23 cellular contexts compared by ENCODE assay signal in genomic region chr7:129821476-129821875, GRCh38.
A peak's percentile ranks its signal among the peaks of the same experiment; 100 is the strongest.
DNase-seq lines count a peak whose midpoint lies in the region; ATAC-seq, FAIRE-seq and TF ChIP-seq lines count a peak whose summit lies in the region.
"Had no signal": no experiment of that assay in that cellular context is flagged by ENCODE, and none has a peak within 500 bp of the region (broad histone marks: within the 10 kb centered on the region; RNA-seq: fewer than 3 reads in every experiment).

No MANE protein-coding gene starts in this region.

- no peaks in the 10 kb centered on the region for H3K9me1 ChIP-seq in K562 (ENCODE audit: control insufficient read depth, insufficient read depth, low read length)

- H3K27me3 ChIP-seq in K562 (ENCODE audit: control insufficient read depth in 2 of 2, insufficient read depth in 2 of 2, low read length in 2 of 2) (0 out of 5 replicates have a peak, but pooled peaks cover 0 to 5% of the 10 kb centered on the region in 2 experiments), psoas muscle (ENCODE audit: insufficient read depth in 3 of 3, low read length in 2 of 3) (no peaks in the 10 kb centered on the region)
- no peaks in the 10 kb centered on the region for H3K27me3 ChIP-seq in effector memory CD4-positive, alpha-beta T cell (replicated peaks; ENCODE audit: control insufficient read depth, insufficient read depth, low read length, poor library complexity, severe bottlenecking)

- FAIRE-seq in K562 (lab: Jason Lieb, UNC) = no peak
- FAIRE-seq: A204.1, D721Med, G401.6, GM12878, GM19239, H54 had no signal

- no peak for TF ChIP-seq EP300 in K562 (IDR thresholded peaks at IDR 0.05; ENCODE audit: low read length)

- 10% methylated on average over 2 of the region's 2 CpGs for WGBS in K562 (ENCODE audit: insufficient coverage, low coverage, missing lambda C conversion rate)
- 56 to 73% (median 61%) methylated on average over 2 of the region's 2 CpGs for WGBS in psoas muscle, 3 donors

- no peaks in the 10 kb centered on the region for H3K79me2 ChIP-seq in K562 (ENCODE audit: control insufficient read depth, insufficient read depth, low read length)

- in situ Hi-C loops in K562 (cut with MboI) = loop anchor here (10.0 kb wide), 1 partner anchor 477 kb away; no protein-coding TSS in a partner anchor

- H3K9me3 ChIP-seq in K562 (replicated peaks; ENCODE audit: control insufficient read depth, insufficient read depth, low read depth, low read length) = peaks cover 5% of the 10 kb centered on the region
- no peaks in the 10 kb centered on the region for H3K9me3 ChIP-seq in effector memory CD4-positive, alpha-beta T cell (ENCODE audit: control insufficient read depth, low read length)
- H3K9me3 ChIP-seq in psoas muscle = no peaks in the 10 kb centered on the region
- H3K9me3 ChIP-seq: HAP-1 had no signal

- CTCF ChIA-PET in K562 (lab: Yijun Ruan, JAX; ENCODE audit: low intra/inter-chr PET ratio) = no interaction called here

- H3K4me3 ChIP-seq in K562 = no peak overlapping the region
- H3K4me3 ChIP-seq in effector memory CD4-positive, alpha-beta T cell (ENCODE audit: insufficient read depth, low read depth, low read length, poor library complexity, severe bottlenecking) = no peak overlapping the region
- H3K4me3 ChIP-seq in psoas muscle = no peak overlapping the region
- H3K4me3 ChIP-seq: BLaER1, GM12878, HAP-1 had no signal

- H3K9ac ChIP-seq in K562 (ENCODE audit: insufficient read depth in 1 of 2, low read depth in 2 of 2, low read length in 2 of 2) = no peak overlapping the region; a peak in 1 of 4 replicates
- H3K9ac ChIP-seq: BLaER1 had no signal

- ATAC-seq in K562 (no peak), psoas muscle (no peak)
- ATAC-seq: CD8-positive, alpha-beta T cell; GM12878 had no signal

- TF ChIP-seq CTCF in K562 (IDR thresholded peaks at IDR 0.05 in 2 of 3, conservative IDR thresholded peaks at IDR 0.05 in 1 of 3; ENCODE audit: insufficient read depth in 2 of 3, low read depth in 1 of 3, low read length in 3 of 3) = no peak
- TF ChIP-seq CTCF in psoas muscle (IDR thresholded peaks at IDR 0.05) = no peak

- TF ChIP-seq RAD21 in K562 (CRISPR knock-in tag; conservative IDR thresholded peaks at IDR 0.05 in 1 of 2, IDR thresholded peaks at IDR 0.05 in 1 of 2) = no peak

- H3K4me2 ChIP-seq in K562 (ENCODE audit: insufficient read depth, low read length) = no peak overlapping the region
- H3K4me2 ChIP-seq: BLaER1 had no signal

- no peaks in the 10 kb centered on the region for H3K36me3 ChIP-seq in K562 (ENCODE audit: control insufficient read depth, insufficient read depth, low read length)
- no peaks in the 10 kb centered on the region for H3K36me3 ChIP-seq in effector memory CD4-positive, alpha-beta T cell (ENCODE audit: control insufficient read depth, insufficient read depth, low read length)
- H3K36me3 ChIP-seq in psoas muscle (ENCODE audit: insufficient read depth in 1 of 2, low read depth in 1 of 2) = no peaks in the 10 kb centered on the region
- H3K36me3 ChIP-seq: BLaER1, HAP-1 had no signal

- no peak for TF ChIP-seq POLR2A in K562 (conservative IDR thresholded peaks at IDR 0.05)

- intact Hi-C loops in K562 (cut with micrococcal nuclease) (loop anchor here (10.0 kb wide), 1 partner anchor 597 kb away; the partner anchor contains the start of gene AHCYL2), psoas muscle (cut with DNase I) (loop anchor here (10.0 kb wide), 2 partner anchors 87 to 477 kb away; no protein-coding TSS in a partner anchor)

- BruUV-seq in K562 (replicated peaks; lab: Mats Ljungman, UMichigan) = no TSS peak

- H3K27ac ChIP-seq in K562 (ENCODE audit: extremely low read depth, low read depth, low read length) (no peak overlapping the region), psoas muscle (no peak overlapping the region)
- H3K27ac ChIP-seq in effector memory CD4-positive, alpha-beta T cell (ENCODE audit: insufficient read depth, low read length, poor library complexity, severe bottlenecking) = no peak overlapping the region
- H3K27ac ChIP-seq: 22Rv1, BLaER1, C4-2B had no signal

- DNase-seq in NCI-H524 (lab: John Stamatoyannopoulos, UW) = peak; percentile 15 to 75
- DNase-seq in NCI-H524 treated with DMSO at 0.1 percent for 48 hours (lab: John Stamatoyannopoulos, UW) = no peak
- no peak for DNase-seq in K562 (ENCODE audit: extremely low read depth in 1 of 4, low spot score in 3 of 4)
- DNase-seq in myocyte (ENCODE audit: low read depth) = peak; percentile 80
- DNase-seq in NCI-H748 treated with DMSO at 0.1 percent for 48 hours (lab: John Stamatoyannopoulos, UW) = no peak
- no peak for DNase-seq in effector memory CD4-positive, alpha-beta T cell
- DNase-seq in psoas muscle = no peak
- DNase-seq: CD4-positive, CD25-positive, alpha-beta regulatory T cell; CD8-positive, alpha-beta T cell; DMS153; DND-41; GOT3; HFFc6 had no signal

- POLR2A ChIA-PET in K562 (lab: Yijun Ruan, JAX) = interaction anchor here (0.7 kb wide), 1 partner anchor 339 kb away, joined by 3 read pairs; no protein-coding TSS in a partner anchor

- H3K4me1 ChIP-seq in K562 (replicated peaks in 1 of 2; ENCODE audit: control insufficient read depth in 2 of 2, insufficient read depth in 2 of 2, low read length in 2 of 2) = peaks cover 11 to 20% of the 10 kb centered on the region in 2 experiments; a peak in 4 of 5 replicates
- H3K4me1 ChIP-seq in effector memory CD4-positive, alpha-beta T cell (ENCODE audit: control insufficient read depth, insufficient read depth, low read length, poor library complexity, severe bottlenecking) = peaks cover 15% of the 10 kb centered on the region
- H3K4me1 ChIP-seq in psoas muscle = peaks cover 5% of the 10 kb centered on the region

- H2AFZ ChIP-seq in K562 (ENCODE audit: low read depth, low read length) = peak overlapping the region; percentile 29; the same call in 1 of the 2 replicates

- H4K20me1 ChIP-seq in K562 (replicated peaks; ENCODE audit: control insufficient read depth, insufficient read depth, low read length) = no peaks in the 10 kb centered on the region
- H4K20me1 ChIP-seq: BLaER1 had no signal

TF ChIP-seq in K562, 482 proteins besides CTCF, POLR2A, EP300 and RAD21:
- TF ChIP-seq ZNF232 (CRISPR knock-in tag; IDR thresholded peaks at IDR 0.05) (no peak), KLF13 (tag; IDR thresholded peaks at IDR 0.05; ENCODE audit: borderline replicate concordance, low read depth) (no peak), ZNF699 (CRISPR knock-in tag; IDR thresholded peaks at IDR 0.05; ENCODE audit: insufficient replicate concordance) (no peak), KAT7 (CRISPR knock-in tag; IDR thresholded peaks at IDR 0.05; ENCODE audit: borderline replicate concordance) (no peak)
- TF ChIP-seq, protein P1, sequence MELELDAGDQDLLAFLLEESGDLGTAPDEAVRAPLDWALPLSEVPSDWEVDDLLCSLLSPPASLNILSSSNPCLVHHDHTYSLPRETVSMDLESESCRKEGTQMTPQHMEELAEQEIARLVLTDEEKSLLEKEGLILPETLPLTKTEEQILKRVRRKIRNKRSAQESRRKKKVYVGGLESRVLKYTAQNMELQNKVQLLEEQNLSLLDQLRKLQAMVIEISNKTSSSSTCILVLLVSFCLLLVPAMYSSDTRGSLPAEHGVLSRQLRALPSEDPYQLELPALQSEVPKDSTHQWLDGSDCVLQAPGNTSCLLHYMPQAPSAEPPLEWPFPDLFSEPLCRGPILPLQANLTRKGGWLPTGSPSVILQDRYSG (tag; conservative IDR thresholded peaks at IDR 0.05; ENCODE audit: low read depth) = no peak
- TF ChIP-seq, protein P2, sequence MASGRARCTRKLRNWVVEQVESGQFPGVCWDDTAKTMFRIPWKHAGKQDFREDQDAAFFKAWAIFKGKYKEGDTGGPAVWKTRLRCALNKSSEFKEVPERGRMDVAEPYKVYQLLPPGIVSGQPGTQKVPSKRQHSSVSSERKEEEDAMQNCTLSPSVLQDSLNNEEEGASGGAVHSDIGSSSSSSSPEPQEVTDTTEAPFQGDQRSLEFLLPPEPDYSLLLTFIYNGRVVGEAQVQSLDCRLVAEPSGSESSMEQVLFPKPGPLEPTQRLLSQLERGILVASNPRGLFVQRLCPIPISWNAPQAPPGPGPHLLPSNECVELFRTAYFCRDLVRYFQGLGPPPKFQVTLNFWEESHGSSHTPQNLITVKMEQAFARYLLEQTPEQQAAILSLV (tag; IDR thresholded peaks at IDR 0.05) = no peak

Comparison
In these comparisons a context has a peak if more than half of its experiments do, and no peak if none do; other contexts are left out.
1. DNase-seq: peak in NCI-H524 (2 of 2) and myocyte (single experiment); none in NCI-H524 treated with DMSO at 0.1 percent for 48 hours (single experiment), K562 (0 of 4), NCI-H748 treated with DMSO at 0.1 percent for 48 hours (single experiment), effector memory CD4-positive, alpha-beta T cell (0 of 3) and psoas muscle (0 of 2).